ENCODE assay signal across 25 cellular contexts in the genomic region with DNA sequence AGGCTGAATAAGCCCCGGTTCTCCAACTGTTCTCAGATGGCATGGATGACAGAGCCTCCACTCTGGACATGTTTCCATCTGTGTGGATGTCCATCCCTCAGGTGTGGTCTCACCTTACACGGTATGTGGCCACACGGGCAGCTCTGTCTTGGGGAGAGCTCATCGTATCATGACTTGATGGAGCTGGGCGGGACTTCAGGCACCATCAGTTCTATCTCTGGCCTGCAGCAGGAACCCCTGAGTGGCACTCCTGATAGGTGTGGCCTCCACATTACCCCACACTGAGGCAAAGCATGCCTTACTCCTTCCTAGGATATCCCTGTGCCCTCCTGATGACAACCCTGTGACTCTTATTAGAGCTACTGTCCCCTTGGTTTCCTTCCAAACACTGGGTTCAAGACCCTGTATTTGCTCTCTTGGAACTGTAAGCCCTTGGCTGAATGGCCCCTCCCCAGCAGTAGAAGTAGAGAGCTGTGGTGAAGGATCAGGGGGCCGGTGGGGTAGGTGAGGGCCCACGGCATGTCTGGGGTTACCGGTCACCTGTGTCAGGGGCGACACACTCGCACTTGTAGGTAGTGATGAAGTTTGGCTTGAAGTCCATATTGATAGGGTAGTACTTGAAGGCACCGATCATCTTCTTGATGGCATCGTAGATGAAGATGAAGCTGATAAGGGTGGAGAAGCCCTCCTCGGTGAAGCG.
"Had no signal": no experiment of that assay in that cellular context is flagged by ENCODE, and none has a peak within 500 bp of the region (broad histone marks: within the 10 kb centered on the region; RNA-seq: fewer than 3 reads in every experiment).

No MANE protein-coding gene starts in this region.

- H3K4me3 ChIP-seq: heart left ventricle, left lung, lower lobe of right lung, pancreas, right atrium auricular region, right lobe of liver, smooth muscle cell, tibial nerve, uterus had no signal

- H3K36me3 Mint-ChIP-seq: mesothelial cell of epicardium, naive B cell, natural killer cell, type B pancreatic cell had no signal

- H3K4me1 Mint-ChIP-seq: mesothelial cell of epicardium, nephron progenitor cell had no signal

- H3K9me3 Mint-ChIP-seq: immature natural killer cell, mesothelial cell of epicardium, naive B cell, natural killer cell, nephron progenitor cell, type B pancreatic cell had no signal

- H3K27ac Mint-ChIP-seq: immature natural killer cell, mesothelial cell of epicardium, natural killer cell, nephron progenitor cell, type B pancreatic cell had no signal

- H3K4me3 Mint-ChIP-seq: immature natural killer cell, mesothelial cell of epicardium, naive B cell, natural killer cell, nephron progenitor cell, type B pancreatic cell had no signal

- H3K27me3 ChIP-seq: heart left ventricle, left lung, pancreas, right atrium auricular region, right lobe of liver, tibial nerve, uterus had no signal

- H3K4me1 ChIP-seq: left lung, lower lobe of right lung, pancreas, right atrium auricular region, right lobe of liver, tibial nerve, uterus had no signal

- H3K4me2 ChIP-seq: smooth muscle cell had no signal

- H3K27me3 Mint-ChIP-seq: naive B cell, type B pancreatic cell had no signal

- H3K27ac ChIP-seq: heart left ventricle, left lung, lower lobe of right lung, pancreas, right atrium auricular region, right lobe of liver, tibial nerve, uterus had no signal

- H3K9me3 ChIP-seq: heart left ventricle, left lung, lower lobe of right lung, pancreas, right atrium auricular region, right lobe of liver, tibial nerve, uterus had no signal

- FAIRE-seq: islet of Langerhans, kidney, pancreas had no signal

- DNase-seq: heart left ventricle; hypothalamus; immature natural killer cell; kidney; left colon; left lung; lower lobe of right lung; mammary epithelial cell; mesenchymal stem cell; naive B cell; natural killer cell; nephron progenitor cell; pancreas; posterior cingulate gyrus; right lobe of liver; stimulated activated CD4-positive, alpha-beta T cell treated with anti-CD3 and anti-CD28 coated beads, Interleukin-1b, Interleukin-23, amount 100 ng/mL, for 48 hours; stimulated activated CD4-positive, alpha-beta T cell treated with anti-CD3 and anti-CD28 coated beads, Interleukin-4, amount 100 ng/mL, for 1 hour; stimulated activated naive CD4-positive, alpha-beta T cell treated with Interleukin-2 at 50 U/mL for 16 hours; uterus had no signal

- ATAC-seq: heart left ventricle, left colon, left lung, lower lobe of right lung, natural killer cell, pancreas, right lobe of liver had no signal

- H3K36me3 ChIP-seq: left lung, lower lobe of right lung, pancreas, right atrium auricular region, right lobe of liver, uterus had no signal
